In genomic region chr15:25244731-25245585, GRCh38 we compare ENCODE assay signal across 22 cellular contexts.
DNase-seq lines count a peak whose midpoint lies in the region; FAIRE-seq and TF ChIP-seq lines count a peak whose summit lies in the region.
"Had no signal": no experiment of that assay in that cellular context is flagged by ENCODE, and none has a peak within 500 bp of the region (broad histone marks: within the 10 kb centered on the region; RNA-seq: fewer than 3 reads in every experiment).

No MANE protein-coding gene starts in this region.

- H3K36me3 Mint-ChIP-seq in endodermal cell (ENCODE audit: low read depth), result no peaks in the 10 kb centered on the region
- H3K36me3 Mint-ChIP-seq in endothelial cell (ENCODE audit: low read depth, unreplicated experiment), result peaks cover 10% of the 10 kb centered on the region

- H3K9me3 ChIP-seq in endodermal cell (ENCODE audit: control insufficient read depth, low read length) (no peaks in the 10 kb centered on the region), neuronal stem cell (replicated peaks in 1 of 2; ENCODE audit: control insufficient read depth in 2 of 2, insufficient read depth in 1 of 2, low read depth in 1 of 2, low read length in 2 of 2) (peaks cover 4 to 35% of the 10 kb centered on the region in 2 donors), transverse colon (peaks cover 7 to 10% of the 10 kb centered on the region in 2 donors)
- H3K9me3 ChIP-seq: gastrocnemius medialis, prostate gland, SK-N-SH had no signal

- TF ChIP-seq EP300 in transverse colon (IDR thresholded peaks at IDR 0.05; ENCODE audit: low read depth), result no peak

- no peak overlapping the region for H3K27ac ChIP-seq in endodermal cell (ENCODE audit: low read depth, low read length)
- no peak overlapping the region for H3K27ac ChIP-seq in neuronal stem cell (replicated peaks; ENCODE audit: low read length)
- no peak overlapping the region for H3K27ac ChIP-seq in transverse colon
- H3K27ac ChIP-seq: brain microvascular endothelial cell, gastrocnemius medialis, prostate gland had no signal

- peaks cover 86% of the 10 kb centered on the region for H3K9me3 Mint-ChIP-seq in endodermal cell
- peaks cover 3% of the 10 kb centered on the region for H3K9me3 Mint-ChIP-seq in endothelial cell (ENCODE audit: unreplicated experiment)
- H3K9me3 Mint-ChIP-seq: CD4-positive, alpha-beta T cell had no signal

- no peak for TF ChIP-seq POLR2A in transverse colon (IDR thresholded peaks at IDR 0.05)
- no peak for TF ChIP-seq POLR2A in GM12891 (IDR thresholded peaks at IDR 0.05; ENCODE audit: low read depth, low read length)

- H2BK120ac ChIP-seq in neuronal stem cell (ENCODE audit: low read depth, low read length), result no peak overlapping the region

- H2AFZ ChIP-seq in neuronal stem cell (ENCODE audit: low read length), result no peak overlapping the region

- H3K27ac Mint-ChIP-seq in endodermal cell, result no peak overlapping the region
- no peak overlapping the region for H3K27ac Mint-ChIP-seq in endothelial cell (ENCODE audit: unreplicated experiment)
- H3K27ac Mint-ChIP-seq: activated naive CD4-positive, alpha-beta T cell treated with anti-CD3 and anti-CD28 coated beads, Interleukin-2, amount 50 U/mL, for 72 hours; CD4-positive, alpha-beta T cell had no signal

- TF ChIP-seq CTCF in endodermal cell (conservative IDR thresholded peaks at IDR 0.05) (no peak), transverse colon (IDR thresholded peaks at IDR 0.05) (no peak), endothelial cell (IDR thresholded peaks at IDR 0.05; ENCODE audit: unreplicated experiment) (no peak)

- no peak overlapping the region for H3K23ac ChIP-seq in neuronal stem cell (ENCODE audit: low read depth, low read length, poor library complexity)

- no peak overlapping the region for H2BK15ac ChIP-seq in neuronal stem cell (ENCODE audit: low read length)

- DNase-seq in activated naive CD4-positive, alpha-beta T cell treated with anti-CD3 and anti-CD28 coated beads, Interleukin-2, amount 50 U/mL, for 16 hours, result peak; percentile 6
- no peak for DNase-seq in activated naive CD4-positive, alpha-beta T cell (lab: John Stamatoyannopoulos, UW)
- DNase-seq in endodermal cell (peak; percentile 21), neuronal stem cell (ENCODE audit: low spot score) (no peak), transverse colon (peak; percentile 3), GM12891 (ENCODE audit: insufficient read length, low spot score) (no peak), NCI-H2171 treated with DMSO at 0.1 percent for 48 hours (lab: John Stamatoyannopoulos, UW) (no peak), endothelial cell (ENCODE audit: low spot score) (no peak)
- DNase-seq: ACHN; activated CD4-positive, alpha-beta T cell treated with anti-CD3 and anti-CD28 coated beads for 48 hours; activated T-cell treated with anti-CD3 and anti-CD28 coated beads, Interleukin-2, amount 50 U/mL, for 1 hour; brain microvascular endothelial cell; dermis blood vessel endothelial cell; Karpas-422; NCI-H1105 treated with DMSO at 0.1 percent for 48 hours; NCI-H82; SK-N-SH; T-helper 9 cell had no signal

- no peaks in the 10 kb centered on the region for H3K4me1 ChIP-seq in endodermal cell (ENCODE audit: control insufficient read depth, insufficient read depth, low read length)
- H3K4me1 ChIP-seq in neuronal stem cell (ENCODE audit: control insufficient read depth in 2 of 2, insufficient read depth in 1 of 2, low read depth in 1 of 2, low read length in 2 of 2), result no peaks in the 10 kb centered on the region
- H3K4me1 ChIP-seq in transverse colon, result no peaks in the 10 kb centered on the region
- H3K4me1 ChIP-seq: gastrocnemius medialis, prostate gland had no signal

- H3K27me3 Mint-ChIP-seq in endodermal cell (ENCODE audit: insufficient read depth) (no peaks in the 10 kb centered on the region), endothelial cell (ENCODE audit: unreplicated experiment) (peaks cover 9% of the 10 kb centered on the region)
- H3K27me3 Mint-ChIP-seq: CD4-positive, alpha-beta T cell had no signal

- H3K27me3 ChIP-seq in endodermal cell (ENCODE audit: control insufficient read depth, insufficient read depth, low read length, poor library complexity, severe bottlenecking) (no peaks in the 10 kb centered on the region), neuronal stem cell (ENCODE audit: control insufficient read depth in 3 of 3, insufficient read depth in 3 of 3, low read depth in 1 of 3, low read length in 3 of 3) (no peaks in the 10 kb centered on the region), transverse colon (no peaks in the 10 kb centered on the region)
- H3K27me3 ChIP-seq: brain microvascular endothelial cell, gastrocnemius medialis had no signal

- no peak overlapping the region for H2BK5ac ChIP-seq in neuronal stem cell (ENCODE audit: low read length)

- no peaks in the 10 kb centered on the region for H3K36me3 ChIP-seq in endodermal cell (ENCODE audit: control insufficient read depth, insufficient read depth, low read length)
- H3K36me3 ChIP-seq in neuronal stem cell (replicated peaks in 1 of 2; ENCODE audit: control insufficient read depth in 2 of 2, insufficient read depth in 2 of 2, low read length in 2 of 2), result no peaks in the 10 kb centered on the region
- H3K36me3 ChIP-seq in transverse colon, result no peaks in the 10 kb centered on the region
- H3K36me3 ChIP-seq: brain microvascular endothelial cell, gastrocnemius medialis, prostate gland had no signal

- H3K4me3 ChIP-seq in endodermal cell (ENCODE audit: low read length) (no peak overlapping the region), neuronal stem cell (ENCODE audit: low read length in 2 of 2) (peak overlapping the region in 1 of 2 donors; percentile 30), transverse colon (no peak overlapping the region)
- H3K4me3 ChIP-seq: gastrocnemius medialis, prostate gland had no signal

- peak overlapping the region; percentile 38 for H3K18ac ChIP-seq in neuronal stem cell (ENCODE audit: low read length)

- H3K4ac ChIP-seq in neuronal stem cell (ENCODE audit: low read length), result no peak overlapping the region

- H3K4me2 ChIP-seq in neuronal stem cell (ENCODE audit: insufficient read depth, low read length, poor library complexity, severe bottlenecking), result no peak overlapping the region
- H3K4me2 ChIP-seq: SK-N-SH had no signal

- no peak overlapping the region for H2BK12ac ChIP-seq in neuronal stem cell (ENCODE audit: low read length)

- no peak overlapping the region for H4K8ac ChIP-seq in neuronal stem cell (ENCODE audit: low read depth, low read length)

- FAIRE-seq in GM12891 (lab: Jason Lieb, UNC), result no peak

- H3K9ac ChIP-seq in endodermal cell (ENCODE audit: extremely low read depth, low read length, poor library complexity, severe bottlenecking) (no peak overlapping the region), neuronal stem cell (ENCODE audit: low read depth, low read length, poor library complexity) (no peak overlapping the region)
- H3K9ac ChIP-seq: SK-N-SH had no signal

- intact Hi-C loops in transverse colon (cut with DNase I; ENCODE audit: low total_unique reads), result no loop called here

- no peak overlapping the region for H4K91ac ChIP-seq in neuronal stem cell (ENCODE audit: low read depth, low read length, poor library complexity)

- H3K14ac ChIP-seq in neuronal stem cell (ENCODE audit: low read length), result peak overlapping the region; percentile 31

- 78 to 80% methylated on average over 7 to 15 of the region's 15 CpGs for WGBS in endodermal cell (ENCODE audit: insufficient coverage in 1 of 2, insufficient read length in 1 of 2), 2 experiments
- WGBS in neuronal stem cell (ENCODE audit: extremely low coverage in 2 of 2, insufficient read length in 2 of 2, insufficient replicate concordance in 1 of 2), 2 donors, result no CpG with 5 or more reads among the region's 15 CpGs
- 82% methylated on average over 13 of the region's 15 CpGs; no CpG with 5 or more reads in 1 of the 2 donors for WGBS in transverse colon (ENCODE audit: low coverage in 1 of 2), 2 donors

- no peaks in the 10 kb centered on the region for H3K4me1 Mint-ChIP-seq in endodermal cell
- no peaks in the 10 kb centered on the region for H3K4me1 Mint-ChIP-seq in endothelial cell (ENCODE audit: unreplicated experiment)

- no peaks in the 10 kb centered on the region for H3K79me1 ChIP-seq in neuronal stem cell (ENCODE audit: low read depth, low read length)

- no peak overlapping the region for H2AK5ac ChIP-seq in neuronal stem cell (ENCODE audit: low read depth, low read length)

- in situ Hi-C loops in transverse colon (cut with MboI; ENCODE audit: low pct_ligation_motif_present in 1 of 4, low pct_unique_long_range_greater_than_20kb in 1 of 4, low sequenced_read_pairs in 3 of 4), result no loop called here

- no peak overlapping the region for H3K4me3 Mint-ChIP-seq in endodermal cell
- H3K4me3 Mint-ChIP-seq in endothelial cell (ENCODE audit: unreplicated experiment), result no peak overlapping the region
- H3K4me3 Mint-ChIP-seq: CD4-positive, alpha-beta T cell had no signal

TF ChIP-seq in GM12891, 5 proteins besides CTCF, POLR2A, EP300 and RAD21:
- TF ChIP-seq POU2F2 (IDR thresholded peaks at IDR 0.05; ENCODE audit: low read depth, low read length) (no peak), POLR2AphosphoS5 (IDR thresholded peaks at IDR 0.05; ENCODE audit: low read depth, low read length) (no peak), PAX5 (IDR thresholded peaks at IDR 0.05; ENCODE audit: insufficient read depth, low read length, severe bottlenecking) (no peak), SPI1 (IDR thresholded peaks at IDR 0.05; ENCODE audit: low read depth, low read length) (no peak), TAF1 (IDR thresholded peaks at IDR 0.05; ENCODE audit: low read depth, low read length) (no peak)

Comparison
In these comparisons a context has a peak if more than half of its experiments do, and no peak if none do; other contexts are left out.
1. DNase-seq: peak in activated naive CD4-positive, alpha-beta T cell treated with anti-CD3 and anti-CD28 coated beads, Interleukin-2, amount 50 U/mL, for 16 hours (single experiment), endodermal cell (single experiment) and transverse colon (single experiment); none in activated naive CD4-positive, alpha-beta T cell (0 of 4), neuronal stem cell (single experiment), GM12891 (single experiment), NCI-H2171 treated with DMSO at 0.1 percent for 48 hours (single experiment) and endothelial cell (single experiment).